8 cellular contexts compared by ENCODE assay signal in the genomic region with DNA sequence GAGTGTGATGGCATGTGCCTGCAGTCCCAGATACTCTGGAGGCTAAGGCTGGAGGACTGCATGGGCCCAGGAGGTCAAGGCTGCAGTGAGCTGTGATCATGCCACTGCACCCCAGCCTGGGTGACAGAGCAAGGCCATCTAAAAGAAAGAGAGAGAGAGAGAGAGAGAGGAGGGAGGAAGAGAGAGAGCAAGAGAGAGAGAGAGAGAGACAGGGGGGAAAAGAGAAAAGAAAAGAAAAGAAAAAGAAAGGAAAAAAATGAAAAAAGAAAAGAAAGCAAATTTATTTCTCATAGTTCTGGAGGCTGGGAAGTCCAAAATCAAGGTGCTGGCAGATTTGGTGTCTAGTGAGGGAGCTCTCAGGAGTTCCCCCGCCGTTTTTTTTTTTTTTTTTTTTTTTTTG.
"Had no signal": no experiment of that assay in that cellular context is flagged by ENCODE, and none has a peak within 500 bp of the region (broad histone marks: within the 10 kb centered on the region; RNA-seq: fewer than 3 reads in every experiment).

No MANE protein-coding gene starts in this region.

- H2AFZ ChIP-seq: GM23248 had no signal

- ATAC-seq: HCT116 had no signal

- H3K9me3 ChIP-seq: HAP-1 had no signal

- H3K9ac ChIP-seq: GM23248 had no signal

- DNase-seq: GM23248, GOT3, H7, IMR-90, KBM-7 had no signal

- H3K4me3 ChIP-seq: GM23248, HAP-1 had no signal

- FAIRE-seq: HTR-8/SVneo had no signal

- H3K27ac ChIP-seq: GM23248 had no signal
